ENCODE assay signal across 15 cellular contexts in the genomic region with DNA sequence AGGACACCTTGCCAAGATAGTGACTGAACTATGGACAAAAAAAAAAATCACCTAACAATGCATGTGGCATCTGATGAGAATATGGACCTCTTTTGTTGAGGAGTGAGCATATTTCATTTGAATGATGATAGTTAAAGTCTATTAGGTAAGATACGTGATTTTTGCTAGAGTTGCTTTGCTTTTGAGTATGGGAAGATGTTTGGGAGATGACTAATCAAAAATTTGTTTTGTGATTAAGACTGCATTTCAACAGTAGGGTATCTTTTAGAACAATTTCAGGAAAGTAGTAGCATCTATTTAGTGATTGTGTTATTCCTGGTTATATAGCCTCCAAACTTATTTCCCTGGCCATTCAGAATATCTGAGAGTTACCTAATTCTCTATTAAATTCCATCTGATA.
"Had no signal": no experiment of that assay in that cellular context is flagged by ENCODE, and none has a peak within 500 bp of the region (broad histone marks: within the 10 kb centered on the region; RNA-seq: fewer than 3 reads in every experiment).

No MANE protein-coding gene starts in this region.

- ATAC-seq: activated CD8-positive, alpha-beta T cell treated with anti-CD3 and anti-CD28 coated beads for 36 hours; naive thymus-derived CD4-positive, alpha-beta T cell had no signal

- H3K27ac Mint-ChIP-seq: activated CD8-positive, alpha-beta T cell treated with anti-CD3 and anti-CD28 coated beads for 36 hours; immature natural killer cell; naive thymus-derived CD4-positive, alpha-beta T cell had no signal

- H3K4me1 Mint-ChIP-seq: immature natural killer cell; naive thymus-derived CD4-positive, alpha-beta T cell had no signal

- H3K4me3 Mint-ChIP-seq: activated CD8-positive, alpha-beta T cell treated with anti-CD3 and anti-CD28 coated beads for 36 hours; immature natural killer cell; naive thymus-derived CD4-positive, alpha-beta T cell had no signal

- H3K36me3 Mint-ChIP-seq: immature natural killer cell; naive thymus-derived CD4-positive, alpha-beta T cell had no signal

- DNase-seq: activated CD4-positive, alpha-beta T cell treated with anti-CD3 and anti-CD28 coated beads for 4 hours; activated CD8-positive, alpha-beta memory T cell treated with anti-CD3 and anti-CD28 coated beads, Interleukin-2, amount 50 U/mL, for 4 hours; activated CD8-positive, alpha-beta T cell treated with anti-CD3 and anti-CD28 coated beads for 36 hours; activated naive CD4-positive, alpha-beta T cell; colonic mucosa; glutamatergic neuron; immature natural killer cell; naive thymus-derived CD4-positive, alpha-beta T cell; posterior cingulate gyrus; T1000; trophoblast cell had no signal

- H3K4me3 ChIP-seq: ascending aorta, cardiac muscle cell, colonic mucosa, right atrium auricular region, smooth muscle cell had no signal

- H3K9me3 Mint-ChIP-seq: activated CD8-positive, alpha-beta T cell treated with anti-CD3 and anti-CD28 coated beads for 36 hours had no signal
